Comparison of ENCODE assay signal across 15 cellular contexts in the genomic region with DNA sequence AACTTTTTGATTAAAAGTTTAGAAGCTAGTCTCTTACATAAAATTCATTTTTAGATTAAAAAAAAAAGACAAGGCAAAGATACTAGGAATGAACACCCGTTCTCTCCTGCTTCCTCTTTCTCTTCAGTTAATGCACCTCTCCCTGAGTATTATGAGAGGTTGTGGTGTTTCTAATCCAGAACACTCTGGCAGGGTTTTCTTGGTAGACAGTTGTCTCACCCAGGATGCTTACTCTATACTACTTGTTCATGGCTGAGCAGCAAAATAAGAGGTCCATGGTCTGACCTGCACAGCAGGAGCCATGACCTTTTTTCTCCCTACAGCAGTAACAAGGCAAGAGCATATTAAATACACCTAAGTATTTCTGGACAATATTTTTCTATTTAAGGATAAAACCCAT.
DNase-seq lines count a peak whose midpoint lies in the region; ATAC-seq and TF ChIP-seq lines count a peak whose summit lies in the region.
"Had no signal": no experiment of that assay in that cellular context is flagged by ENCODE, and none has a peak within 500 bp of the region (broad histone marks: within the 10 kb centered on the region; RNA-seq: fewer than 3 reads in every experiment).

No MANE protein-coding gene starts in this region.

- H3K27ac ChIP-seq in substantia nigra (ENCODE audit: low read depth, low read length, poor library complexity, severe bottlenecking), result no peak overlapping the region
- H3K27ac ChIP-seq: C4-2B, dorsolateral prefrontal cortex, parathyroid adenoma had no signal

- TF ChIP-seq CTCF in choroid plexus epithelial cell (conservative IDR thresholded peaks at IDR 0.05; ENCODE audit: low read depth, low read length), result no peak

- DNase-seq in GF-D8 (lab: John Stamatoyannopoulos, UW), result peak; percentile 40
- DNase-seq in NCI-H69 (lab: John Stamatoyannopoulos, UW), result peak; percentile 1
- DNase-seq in choroid plexus epithelial cell (ENCODE audit: low read depth), result peak; percentile 79
- DNase-seq in HPDE6-E6E7 (ENCODE audit: extremely low spot score), result no peak
- DNase-seq in substantia nigra (lab: John Stamatoyannopoulos, UW), result no peak
- DNase-seq in AG08396 (ENCODE audit: low spot score), result no peak
- DNase-seq in putamen (ENCODE audit: low spot score), result no peak
- DNase-seq: activated CD4-positive, CD25-positive, alpha-beta regulatory T cell; dorsolateral prefrontal cortex; heart right ventricle; mucosa of descending colon; NCI-H2171 treated with DMSO at 0.1 percent for 48 hours had no signal

- ATAC-seq in GM21390 (IDR thresholded peaks at IDR 0.05; ENCODE audit: unreplicated experiment), result peak; percentile 67
- ATAC-seq: heart right ventricle, mucosa of descending colon had no signal

- no peak overlapping the region for H3K4me3 ChIP-seq in choroid plexus epithelial cell (ENCODE audit: low read depth, low read length)
- H3K4me3 ChIP-seq: dorsolateral prefrontal cortex, heart right ventricle, mucosa of descending colon had no signal

Comparison
In these comparisons a context has a peak if more than half of its experiments do, and no peak if none do; other contexts are left out.
1. DNase-seq: peak in GF-D8 (single experiment), NCI-H69 (single experiment) and choroid plexus epithelial cell (single experiment); none in HPDE6-E6E7 (single experiment), substantia nigra (0 of 49), AG08396 (single experiment) and putamen (single experiment).